20 cellular contexts compared by ENCODE assay signal in genomic region chr6:44554901-44555300, GRCh38.
DNase-seq lines count a peak whose midpoint lies in the region; ATAC-seq, FAIRE-seq and TF ChIP-seq lines count a peak whose summit lies in the region.
"Had no signal": no experiment of that assay in that cellular context is flagged by ENCODE, and none has a peak within 500 bp of the region (broad histone marks: within the 10 kb centered on the region; RNA-seq: fewer than 3 reads in every experiment).

No MANE protein-coding gene starts in this region.

- H3K36me3 Mint-ChIP-seq in progenitor cell of endocrine pancreas (ENCODE audit: insufficient read depth), result no peaks in the 10 kb centered on the region
- H3K36me3 Mint-ChIP-seq: CD8-positive, alpha-beta T cell had no signal

- peaks cover 0 to 2% (median 0%) of the 10 kb centered on the region in 4 experiments; a peak in 1 of 7 replicates for H3K4me1 ChIP-seq in H1 (replicated peaks in 1 of 4; ENCODE audit: control insufficient read depth in 3 of 4, insufficient read depth in 4 of 4, low read length in 3 of 4)
- H3K4me1 ChIP-seq: A549 had no signal

- TF ChIP-seq POLR2A in H1 (IDR thresholded peaks at IDR 0.05; ENCODE audit: control extremely low read depth in 1 of 2, low read depth in 2 of 2, low read length in 2 of 2), result no peak

- 0 out of 2 replicates have a peak overlapping the region, but pooled peaks have one; percentile 40 for H2BK20ac ChIP-seq in H1 (ENCODE audit: low read length)

- H4K8ac ChIP-seq in H1 (ENCODE audit: extremely low read depth, insufficient read depth, low read length), result peak overlapping the region; percentile 60

- no peak overlapping the region for H3K4me3 Mint-ChIP-seq in progenitor cell of endocrine pancreas (ENCODE audit: low read depth)
- H3K4me3 Mint-ChIP-seq: CD14-positive monocyte; CD8-positive, alpha-beta T cell; GM23338; H9 had no signal

- no peak for FAIRE-seq in H1 (lab: Jason Lieb, UNC)
- FAIRE-seq: A549, D721Med, HepG2, HTR-8/SVneo had no signal

- no peaks in the 10 kb centered on the region; a peak in 1 of 8 replicates for H3K36me3 ChIP-seq in H1 (ENCODE audit: control insufficient read depth in 2 of 4, insufficient read depth in 4 of 4, low read length in 3 of 4)

- no peaks in the 10 kb centered on the region for H3K79me1 ChIP-seq in H1 (ENCODE audit: low read depth, low read length)

- peaks cover 19% of the 10 kb centered on the region for H3K4me1 Mint-ChIP-seq in progenitor cell of endocrine pancreas (ENCODE audit: low read depth)

- H2BK5ac ChIP-seq in H1 (ENCODE audit: low read depth, low read length), result no peak overlapping the region

- H3K79me2 ChIP-seq in H1 (ENCODE audit: control insufficient read depth in 1 of 2, insufficient read depth in 2 of 2, low read length in 2 of 2), result no peaks in the 10 kb centered on the region

- no peak overlapping the region for H3K14ac ChIP-seq in H1 (ENCODE audit: insufficient read length)

- no peak for TF ChIP-seq EP300 in H1 (IDR thresholded peaks at IDR 0.05; ENCODE audit: borderline replicate concordance in 1 of 2, low read depth in 2 of 2, low read length in 2 of 2)

- H2BK120ac ChIP-seq in H1 (replicated peaks; ENCODE audit: low read depth, low read length), result no peak overlapping the region

- H4K5ac ChIP-seq in H1 (ENCODE audit: insufficient read length, low read depth, low read length), result no peak overlapping the region

- H2BK15ac ChIP-seq in H1 (ENCODE audit: low read length), result no peak overlapping the region

- in situ Hi-C loops in G401 (cut with HindIII; ENCODE audit: low sequenced_read_pairs), result no loop called here

- no peaks in the 10 kb centered on the region for H3K9me3 ChIP-seq in H1 (ENCODE audit: insufficient read depth in 2 of 2, low read depth in 1 of 2, low read length in 1 of 2)
- H3K9me3 ChIP-seq: A549 had no signal

- no peak overlapping the region for H3K56ac ChIP-seq in H1 (replicated peaks; ENCODE audit: insufficient read length, low read depth, low read length)

- no peak overlapping the region for H2AK5ac ChIP-seq in H1 (ENCODE audit: low read depth, low read length)

- no peaks in the 10 kb centered on the region for H3K27me3 ChIP-seq in H1 (replicated peaks in 1 of 4; ENCODE audit: control insufficient read depth in 3 of 4, extremely low read depth in 1 of 4, insufficient read depth in 3 of 4, low read length in 3 of 4)

- no peaks in the 10 kb centered on the region for H3K9me3 Mint-ChIP-seq in progenitor cell of endocrine pancreas (ENCODE audit: low read depth)
- H3K9me3 Mint-ChIP-seq: CD8-positive, alpha-beta T cell; GM23338; H9 had no signal

- no peak overlapping the region for H3K9ac ChIP-seq in H1 (replicated peaks in 1 of 4; ENCODE audit: extremely low read depth in 1 of 4, low read depth in 3 of 4, low read length in 3 of 4)

- CTCF ChIA-PET in H1 (lab: Charles Lee; ENCODE audit: partially characterized antibody), result no interaction called here

- H4K91ac ChIP-seq in H1 (replicated peaks; ENCODE audit: insufficient read length, low read length), result no peak overlapping the region

- H3K18ac ChIP-seq in H1 (ENCODE audit: extremely low read depth, low read length), result no peak overlapping the region

- TF ChIP-seq RAD21 in H1 (IDR thresholded peaks at IDR 0.05 in 1 of 2, conservative IDR thresholded peaks at IDR 0.05 in 1 of 2; ENCODE audit: low read depth in 2 of 2, low read length in 2 of 2), result no peak

- no peak overlapping the region for H3K23ac ChIP-seq in H1 (ENCODE audit: insufficient read length)

- DNase-seq in G401 (ENCODE audit: low spot score) (peak; percentile 6), H1 (ENCODE audit: low read depth in 1 of 2, low spot score in 2 of 2) (no peak), medulla oblongata (ENCODE audit: extremely low spot score) (peak; percentile 29), progenitor cell of endocrine pancreas (ENCODE audit: low spot score, unreplicated experiment) (no peak), HuH-7.5 (ENCODE audit: low spot score) (no peak), NCI-H526 treated with DMSO at 0.1 percent for 48 hours (lab: John Stamatoyannopoulos, UW) (no peak)
- DNase-seq: CD8-positive, alpha-beta T cell; COR-L47; DMS153; DMS79 treated with DMSO at 0.1 percent for 48 hours; EL; GDM1; H9 had no signal

- no peak overlapping the region for H3K4me3 ChIP-seq in H1 (ENCODE audit: extremely low read depth in 1 of 4, insufficient read depth in 2 of 4, low read depth in 3 of 4, low read length in 4 of 4)
- H3K4me3 ChIP-seq: A549, GM23338 had no signal

- no peak for ATAC-seq in GM21717 (IDR thresholded peaks at IDR 0.05; ENCODE audit: unreplicated experiment)
- ATAC-seq: A549; CD8-positive, alpha-beta T cell; GM23338; HepG2 had no signal

- H3K27ac Mint-ChIP-seq in progenitor cell of endocrine pancreas, result peak overlapping the region; percentile 49
- H3K27ac Mint-ChIP-seq: CD8-positive, alpha-beta T cell; GM23338 had no signal

- no peaks in the 10 kb centered on the region for H3K23me2 ChIP-seq in H1 (ENCODE audit: low read depth, low read length)

- WGBS in H1 (ENCODE audit: extremely low coverage in 1 of 2, insufficient coverage in 1 of 2, insufficient read length in 1 of 2, insufficient replicate concordance in 2 of 2, low coverage in 1 of 2, low lambda C conversion rate in 2 of 2, missing lambda C conversion rate in 1 of 2), 2 experiments, result 97% methylated on average over 6 of the region's 6 CpGs; no CpG with 5 or more reads in 1 of the 2 experiments

- POLR2A ChIA-PET in H1 (lab: Charles Lee; ENCODE audit: partially characterized antibody), result no interaction called here

- no peaks in the 10 kb centered on the region for H4K20me1 ChIP-seq in H1 (replicated peaks in 1 of 2; ENCODE audit: control insufficient read depth in 1 of 2, insufficient read depth in 2 of 2, low read length in 2 of 2)

- H2BK12ac ChIP-seq in H1 (ENCODE audit: low read depth, low read length), result no peak overlapping the region

- no peak overlapping the region for H2AFZ ChIP-seq in H1 (ENCODE audit: low read length)
- H2AFZ ChIP-seq: GM23338 had no signal

- H3K4ac ChIP-seq in H1 (replicated peaks; ENCODE audit: insufficient read length, low read depth, low read length), result no peak overlapping the region

- no peak for TF ChIP-seq CTCF in H1 (IDR thresholded peaks at IDR 0.05; ENCODE audit: control extremely low read depth in 1 of 3, insufficient read depth in 1 of 3, low read depth in 1 of 3, low read length in 3 of 3)
- no peak for TF ChIP-seq CTCF in progenitor cell of endocrine pancreas (IDR thresholded peaks at IDR 0.05; ENCODE audit: unreplicated experiment)

- no peak overlapping the region for H3K27ac ChIP-seq in H1 (ENCODE audit: low read depth, low read length)
- H3K27ac ChIP-seq: A549 had no signal

- H3K27me3 Mint-ChIP-seq in progenitor cell of endocrine pancreas, result peaks cover 3% of the 10 kb centered on the region

- H3K4me2 ChIP-seq in H1 (ENCODE audit: insufficient read depth in 1 of 2, low read depth in 2 of 2, low read length in 2 of 2), result no peak overlapping the region
- H3K4me2 ChIP-seq: A549, GM23338 had no signal

TF ChIP-seq in H1, 55 proteins besides CTCF, POLR2A, EP300 and RAD21:
- TF ChIP-seq KDM5A (IDR thresholded peaks at IDR 0.05; ENCODE audit: low read length) (no peak), POU5F1 (IDR thresholded peaks at IDR 0.05; ENCODE audit: low read depth, low read length) (no peak), ATF3 (IDR thresholded peaks at IDR 0.05; ENCODE audit: insufficient read depth, low read depth, low read length) (no peak), YY1 (IDR thresholded peaks at IDR 0.05; ENCODE audit: low read depth, low read length) (no peak), TAF1 (IDR thresholded peaks at IDR 0.05; ENCODE audit: low read depth, low read length) (no peak), ASH2L (IDR thresholded peaks at IDR 0.05; ENCODE audit: low read length) (no peak), CHD2 (IDR thresholded peaks at IDR 0.05; ENCODE audit: low read length) (no peak), E2F6 (IDR thresholded peaks at IDR 0.05) (no peak), GABPA (IDR thresholded peaks at IDR 0.05; ENCODE audit: borderline replicate concordance, insufficient read depth, low read length) (no peak), NANOG (IDR thresholded peaks at IDR 0.05; ENCODE audit: insufficient read depth, low read depth, low read length, poor library complexity, severe bottlenecking) (no peak), SRF (IDR thresholded peaks at IDR 0.05; ENCODE audit: low read depth, low read length) (no peak), TBP (IDR thresholded peaks at IDR 0.05; ENCODE audit: low read depth, low read length) (no peak), CBX8 (IDR thresholded peaks at IDR 0.05; ENCODE audit: borderline replicate concordance, low read depth, low read length) (no peak), CEBPB (IDR thresholded peaks at IDR 0.05; ENCODE audit: low read depth, low read length) (no peak)

Comparison
In these comparisons a context has a peak if more than half of its experiments do, and no peak if none do; other contexts are left out.
1. DNase-seq: peak in G401 (single experiment) and medulla oblongata (single experiment); none in H1 (0 of 2), progenitor cell of endocrine pancreas (single experiment), HuH-7.5 (single experiment) and NCI-H526 treated with DMSO at 0.1 percent for 48 hours (single experiment).